Comparison of ENCODE assay signal across 14 cellular contexts in genomic region chr1:160781129-160781808, GRCh38. TPM values are rescaled to one million over a fixed set of nuclear protein-coding genes. Genes with fewer than 3 reads are reported as not detected.
DNase-seq lines count a peak whose midpoint lies in the region; ATAC-seq and TF ChIP-seq lines count a peak whose summit lies in the region.
"Had no signal": no experiment of that assay in that cellular context is flagged by ENCODE, and none has a peak within 500 bp of the region (broad histone marks: within the 10 kb centered on the region; RNA-seq: fewer than 3 reads in every experiment).

No MANE protein-coding gene starts in this region.

- TF ChIP-seq CTCF in PC-9 (conservative IDR thresholded peaks at IDR 0.05) (no peak), hepatocyte (IDR thresholded peaks at IDR 0.05; ENCODE audit: poor library complexity) (no peak)

- peaks cover 22% of the 10 kb centered on the region for H3K4me1 Mint-ChIP-seq in stimulated activated effector memory CD8-positive, alpha-beta T cell treated with anti-CD3 and anti-CD28 coated beads, Interleukin-12 subunit alpha, Interleukin-12 subunit beta, amount 100 ng/mL, for 72 hours
- H3K4me1 Mint-ChIP-seq in naive thymus-derived CD8-positive, alpha-beta T cell: peaks cover 6 to 31% (median 9%) of the 10 kb centered on the region in 4 donors

- H4K20me1 ChIP-seq in PC-9 (ENCODE audit: insufficient read depth) (no peaks in the 10 kb centered on the region), hepatocyte (ENCODE audit: insufficient read depth, poor library complexity, severe bottlenecking) (no peaks in the 10 kb centered on the region)

- ATAC-seq in stimulated activated effector memory CD8-positive, alpha-beta T cell treated with anti-CD3 and anti-CD28 coated beads, Interleukin-12 subunit alpha, Interleukin-12 subunit beta, amount 100 ng/mL, for 72 hours: no peak
- ATAC-seq in naive thymus-derived CD8-positive, alpha-beta T cell: no peak
- ATAC-seq in left ventricle myocardium superior: no peak
- ATAC-seq: Panc1 had no signal

- H3K4me3 Mint-ChIP-seq in stimulated activated effector memory CD8-positive, alpha-beta T cell treated with anti-CD3 and anti-CD28 coated beads, Interleukin-12 subunit alpha, Interleukin-12 subunit beta, amount 100 ng/mL, for 72 hours: no peak overlapping the region
- no peak overlapping the region for H3K4me3 Mint-ChIP-seq in naive thymus-derived CD8-positive, alpha-beta T cell

- POLR2A ChIA-PET in PC-9 (lab: Charles Lee; ENCODE audit: unreplicated experiment): interaction anchor here (0.7 to 1.0 kb wide), 3 partner anchors 33 to 315 kb away, joined by 3 read pairs; no protein-coding TSS in a partner anchor
- POLR2A ChIA-PET in naive thymus-derived CD8-positive, alpha-beta T cell (lab: Charles Lee): interaction anchor here (0.5 to 1.2 kb wide), 4 partner anchors 12 to 65 kb away, joined by 3 to 4 read pairs (median 3); no protein-coding TSS in a partner anchor

- H3K9me2 ChIP-seq in PC-9 (ENCODE audit: insufficient read depth) (no peaks in the 10 kb centered on the region), hepatocyte (replicated peaks; ENCODE audit: insufficient read depth) (no peaks in the 10 kb centered on the region)

- H3K4me2 ChIP-seq in PC-9 (peak overlapping the region; percentile 81), hepatocyte (peak overlapping the region; percentile 35)

- 54% methylated on average over 8 of the region's 8 CpGs for WGBS in hepatocyte (ENCODE audit: low lambda C conversion rate, missing lambda C conversion rate)

- H3K36me3 ChIP-seq in PC-9 (ENCODE audit: low read depth) (no peaks in the 10 kb centered on the region), hepatocyte (replicated peaks; ENCODE audit: insufficient read depth, low read depth) (no peaks in the 10 kb centered on the region)
- H3K36me3 ChIP-seq: heart left ventricle had no signal

- H3K4me3 ChIP-seq in PC-9 (peak overlapping the region; percentile 46; the same call in 1 of the 2 replicates), hepatocyte (no peak overlapping the region)
- H3K4me3 ChIP-seq: heart left ventricle had no signal

- CTCF ChIA-PET in PC-9 (lab: Charles Lee): interaction anchor here (0.5 to 2.0 kb wide), 8 partner anchors 12 to 239 kb away, joined by 3 to 8 read pairs (median 4); no protein-coding TSS in a partner anchor

- H3K9me3 ChIP-seq in PC-9 (ENCODE audit: insufficient read depth, low read depth) (no peaks in the 10 kb centered on the region), hepatocyte (ENCODE audit: low read depth) (no peaks in the 10 kb centered on the region)
- H3K9me3 ChIP-seq: heart left ventricle had no signal

- peak overlapping the region; percentile 58 for H3K27ac Mint-ChIP-seq in stimulated activated effector memory CD8-positive, alpha-beta T cell treated with anti-CD3 and anti-CD28 coated beads, Interleukin-12 subunit alpha, Interleukin-12 subunit beta, amount 100 ng/mL, for 72 hours
- peak overlapping the region in 1 of 10 donors; percentile 90 for H3K27ac Mint-ChIP-seq in naive thymus-derived CD8-positive, alpha-beta T cell

- intact Hi-C loops in PC-9 (cut with micrococcal nuclease; ENCODE audit: unreplicated experiment) (loop anchor here (1.0 to 5.0 kb wide), 6 partner anchors 29 to 99 kb away; no protein-coding TSS in a partner anchor), left ventricle myocardium superior (cut with micrococcal nuclease) (no loop called here)

- BruUV-seq in PC-9 (replicated peaks; lab: Mats Ljungman, UMichigan): no TSS peak

- H3K36me3 Mint-ChIP-seq in stimulated activated effector memory CD8-positive, alpha-beta T cell treated with anti-CD3 and anti-CD28 coated beads, Interleukin-12 subunit alpha, Interleukin-12 subunit beta, amount 100 ng/mL, for 72 hours: no peaks in the 10 kb centered on the region
- no peaks in the 10 kb centered on the region for H3K36me3 Mint-ChIP-seq in naive thymus-derived CD8-positive, alpha-beta T cell

- H3K9me3 Mint-ChIP-seq in stimulated activated effector memory CD8-positive, alpha-beta T cell treated with anti-CD3 and anti-CD28 coated beads, Interleukin-12 subunit alpha, Interleukin-12 subunit beta, amount 100 ng/mL, for 72 hours: no peaks in the 10 kb centered on the region
- no peaks in the 10 kb centered on the region for H3K9me3 Mint-ChIP-seq in naive thymus-derived CD8-positive, alpha-beta T cell

- H2AFZ ChIP-seq in PC-9: peak overlapping the region; percentile 74
- peak overlapping the region; percentile 65 for H2AFZ ChIP-seq in hepatocyte

- H3F3A ChIP-seq in PC-9 (ENCODE audit: insufficient read depth, low read depth): peaks cover 22% of the 10 kb centered on the region

- H3K27me3 ChIP-seq in PC-9 (ENCODE audit: insufficient read depth, low read depth): no peaks in the 10 kb centered on the region
- H3K27me3 ChIP-seq in hepatocyte: no peaks in the 10 kb centered on the region
- H3K27me3 ChIP-seq: heart left ventricle had no signal

- H3K27me3 Mint-ChIP-seq in naive thymus-derived CD8-positive, alpha-beta T cell: no peaks in the 10 kb centered on the region

- H3K79me2 ChIP-seq in PC-9 (ENCODE audit: low read depth) (no peaks in the 10 kb centered on the region), hepatocyte (no peaks in the 10 kb centered on the region)

- H3K27ac ChIP-seq in PC-9 (peak overlapping the region; percentile 81), hepatocyte (peak overlapping the region; percentile 88)

- DNase-seq in NCI-H748 (lab: John Stamatoyannopoulos, UW; ENCODE audit: unreplicated experiment) (peak; percentile 40), NCI-H748 treated with DMSO at 0.1 percent for 48 hours (lab: John Stamatoyannopoulos, UW) (no peak), PC-9 (peak; percentile 74 to 85), hepatocyte (ENCODE audit: low spot score) (peak; percentile 68), NCI-H1105 (lab: John Stamatoyannopoulos, UW) (no peak), left ventricle myocardium superior (no peak)
- peak in 1 of 2 donors; percentile 48 for DNase-seq in stimulated activated effector memory CD8-positive, alpha-beta T cell treated with anti-CD3 and anti-CD28 coated beads, Interleukin-12 subunit alpha, Interleukin-12 subunit beta, amount 100 ng/mL, for 72 hours (ENCODE audit: low spot score in 2 of 2)
- no peak for DNase-seq in naive thymus-derived CD8-positive, alpha-beta T cell
- DNase-seq: activated naive CD4-positive, alpha-beta T cell; cortex of kidney; heart left ventricle; NCI-H1092 treated with DMSO at 0.1 percent for 48 hours had no signal

- H3K4me1 ChIP-seq in PC-9 (replicated peaks; ENCODE audit: insufficient read depth) (peaks cover 29% of the 10 kb centered on the region), hepatocyte (ENCODE audit: insufficient read depth) (peaks cover 14% of the 10 kb centered on the region)

RNA-seq across cellular contexts. Expression of gene LY9, which starts 14.7 kb away (rescaled TPM):
- total RNA-seq in PC-9 (2021): 3.0 and 6.9 TPM in 2 replicates
- not detected in 2 replicates for total RNA-seq in hepatocyte
- not detected in 2 replicates for polyA plus RNA-seq in hepatocyte
- total RNA-seq in naive thymus-derived CD8-positive, alpha-beta T cell: 100 to 1,000 TPM; 150 to 156 TPM
- 100 to 1,000 TPM; 167 to 223 (median 189) TPM for polyA plus RNA-seq in naive thymus-derived CD8-positive, alpha-beta T cell
- total RNA-seq in left ventricle myocardium superior: not detected
- total RNA-seq: myocyte had no signal

RNA-seq across cellular contexts. Expression of gene SLAMF7, which starts 42.2 kb away (rescaled TPM):
- total RNA-seq in PC-9 (2021) (1.7 and 3.6 TPM in 2 replicates), hepatocyte (0.07 TPM in 1 of 2 replicates, not detected in the other), left ventricle myocardium superior (0.50 TPM)
- polyA plus RNA-seq in hepatocyte: not detected in 2 replicates
- 1 to 10 TPM; 4.5 to 6.2 TPM for total RNA-seq in naive thymus-derived CD8-positive, alpha-beta T cell
- 100 to 1,000 TPM in 1 of 3 donors, 1 to 10 TPM in 2; 3.8 to 102 (median 4.0) TPM for polyA plus RNA-seq in naive thymus-derived CD8-positive, alpha-beta T cell
- total RNA-seq: myocyte had no signal

Comparison
In these comparisons a context has a peak if more than half of its experiments do, and no peak if none do; other contexts are left out.
1. DNase-seq: peak in NCI-H748 (single experiment), PC-9 (2 of 2) and hepatocyte (single experiment); none in NCI-H748 treated with DMSO at 0.1 percent for 48 hours (single experiment), NCI-H1105 (single experiment), naive thymus-derived CD8-positive, alpha-beta T cell (0 of 10) and left ventricle myocardium superior (single experiment).
2. RNA of gene LY9, which starts 14.7 kb away (total RNA-seq): 150 to 156 TPM in naive thymus-derived CD8-positive, alpha-beta T cell; 3.0 to 6.9 TPM in PC-9, not detected in left ventricle myocardium superior (single experiment) and not detected in hepatocyte; every median in the first group is over 10 times any median in the second.